In genomic region chr19:1862068-1862423, GRCh38 we compare ENCODE assay signal across 8 cellular contexts. TPM values are rescaled to one million over a fixed set of nuclear protein-coding genes. Genes with fewer than 3 reads are reported as not detected.
DNase-seq lines count a peak whose midpoint lies in the region; FAIRE-seq and TF ChIP-seq lines count a peak whose summit lies in the region.

No MANE protein-coding gene starts in this region.

- DNase-seq in bronchial epithelial cell (ENCODE audit: low read depth) (no peak), NCI-H510A treated with DMSO at 0.1 percent for 48 hours (lab: John Stamatoyannopoulos, UW) (no peak), NCI-H446 treated with DMSO at 0.1 percent for 48 hours (lab: John Stamatoyannopoulos, UW) (no peak), iPS-NIHi7 (ENCODE audit: extremely low spot score) (no peak), globus pallidus (ENCODE audit: low spot score) (no peak)

- H3K9me3 ChIP-seq in HUES6 (ENCODE audit: control insufficient read depth, insufficient read depth, low read depth, low read length) (no peaks in the 10 kb centered on the region), muscle layer of duodenum (ENCODE audit: control insufficient read depth in 1 of 2, low read length in 2 of 2) (no peaks in the 10 kb centered on the region)

- FAIRE-seq in bronchial epithelial cell (lab: Jason Lieb, UNC), result no peak

- H2AFZ ChIP-seq in ACC112 (ENCODE audit: low read length, unreplicated experiment), result no peak overlapping the region

- peaks cover 61% of the 10 kb centered on the region for H3K79me2 ChIP-seq in ACC112 (ENCODE audit: control insufficient read depth, insufficient read depth, low read length, unreplicated experiment)

- H3K4me3 ChIP-seq in ACC112 (ENCODE audit: low read depth, low read length) (peak overlapping the region; percentile 95), HUES6 (ENCODE audit: low read depth, low read length) (peak overlapping the region; percentile 89), bronchial epithelial cell (ENCODE audit: low read depth, low read length) (peak overlapping the region; percentile 88), muscle layer of duodenum (ENCODE audit: low read depth in 1 of 2, low read length in 2 of 2) (peak overlapping the region; percentile 63 to 77)

- H3K36me3 ChIP-seq in ACC112 (ENCODE audit: insufficient read depth, low read length) (no peaks in the 10 kb centered on the region), HUES6 (ENCODE audit: control insufficient read depth, insufficient read depth, low read length) (no peaks in the 10 kb centered on the region), bronchial epithelial cell (ENCODE audit: control insufficient read depth, insufficient read depth, low read length) (no peaks in the 10 kb centered on the region), muscle layer of duodenum (ENCODE audit: control insufficient read depth in 1 of 2, insufficient read depth in 2 of 2, low read length in 2 of 2) (no peaks in the 10 kb centered on the region)

- H3K27ac ChIP-seq in ACC112 (ENCODE audit: low read depth, low read length) (peak overlapping the region; percentile 58), HUES6 (ENCODE audit: low read depth, low read length) (no peak overlapping the region), muscle layer of duodenum (ENCODE audit: low read length) (peak overlapping the region; percentile 31)

- TF ChIP-seq CTCF in bronchial epithelial cell (IDR thresholded peaks at IDR 0.05; ENCODE audit: insufficient read depth, low read length, severe bottlenecking), result no peak

- H3K4me1 ChIP-seq in ACC112 (ENCODE audit: control insufficient read depth, insufficient read depth, low read length, unreplicated experiment), result peaks cover 27% of the 10 kb centered on the region
- H3K4me1 ChIP-seq in HUES6 (ENCODE audit: control insufficient read depth, insufficient read depth, low read length), result peaks cover 44% of the 10 kb centered on the region
- peaks cover 7 to 57% of the 10 kb centered on the region in 2 donors for H3K4me1 ChIP-seq in muscle layer of duodenum (ENCODE audit: control insufficient read depth in 1 of 2, insufficient read depth in 2 of 2, low read length in 2 of 2)

- H3K27me3 ChIP-seq in ACC112 (ENCODE audit: insufficient read depth, low read length), result no peaks in the 10 kb centered on the region
- H3K27me3 ChIP-seq in HUES6 (ENCODE audit: control insufficient read depth, insufficient read depth, low read length), result peaks cover 23% of the 10 kb centered on the region
- no peaks in the 10 kb centered on the region for H3K27me3 ChIP-seq in bronchial epithelial cell (ENCODE audit: control insufficient read depth, insufficient read depth, low read length)
- no peaks in the 10 kb centered on the region for H3K27me3 ChIP-seq in muscle layer of duodenum (ENCODE audit: low read depth, low read length)

- peak overlapping the region; percentile 76 for H3K9ac ChIP-seq in HUES6 (ENCODE audit: low read length)

RNA-seq across cellular contexts. Expression of gene KLF16, which starts 1.3 kb away (rescaled TPM):
- 5.3 and 6.4 TPM in 2 replicates for total RNA-seq in bronchial epithelial cell

RNA-seq across cellular contexts. Expression of gene REXO1, which starts 13.8 kb away (rescaled TPM):
- 2.4 and 3.8 TPM in 2 replicates for total RNA-seq in bronchial epithelial cell

RNA-seq across cellular contexts. Expression of gene ABHD17A, which starts 23.2 kb away (rescaled TPM):
- total RNA-seq in bronchial epithelial cell, result 48.4 and 71.0 TPM in 2 replicates

RNA-seq across cellular contexts. Expression of gene ADAT3, which starts 43.2 kb away (rescaled TPM):
- total RNA-seq in bronchial epithelial cell, result 0.79 and 1.9 TPM in 2 replicates

RNA-seq across cellular contexts. Expression of gene SCAMP4, which starts 43.2 kb away (rescaled TPM):
- total RNA-seq in bronchial epithelial cell, result 14.2 and 15.4 TPM in 2 replicates
